ENCODE assay signal across 31 cellular contexts in the genomic region with DNA sequence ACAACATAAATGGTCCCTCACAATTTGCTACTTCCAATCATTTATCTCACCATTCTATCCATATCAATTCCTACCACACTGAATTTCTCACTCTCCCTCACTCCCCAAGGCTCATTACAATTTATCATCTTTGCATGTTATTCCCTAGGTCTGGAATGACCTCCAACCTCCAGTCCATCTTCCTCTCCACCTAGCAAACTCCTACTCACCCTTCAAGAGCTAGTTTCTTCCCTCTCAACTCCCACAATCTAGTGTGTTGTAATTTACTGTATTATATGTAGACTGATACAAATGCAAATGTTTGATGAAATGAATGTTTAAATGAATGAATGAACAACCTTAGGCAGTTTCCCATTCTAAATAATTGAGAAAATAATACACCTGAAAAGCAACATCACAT. TPM values are rescaled to one million over a fixed set of nuclear protein-coding genes. Genes with fewer than 3 reads are reported as not detected.
DNase-seq lines count a peak whose midpoint lies in the region; ATAC-seq and TF ChIP-seq lines count a peak whose summit lies in the region.
"Had no signal": no experiment of that assay in that cellular context is flagged by ENCODE, and none has a peak within 500 bp of the region (broad histone marks: within the 10 kb centered on the region; RNA-seq: fewer than 3 reads in every experiment).

No MANE protein-coding gene starts in this region.

- peak overlapping the region; percentile 24 for H3K27ac Mint-ChIP-seq in activated T-cell treated with anti-CD3 and anti-CD28 coated beads, Interleukin-2, amount 50 U/mL, for 24 hours
- H3K27ac Mint-ChIP-seq in WTC11: peak overlapping the region; percentile 13; the same call in 1 of the 2 replicates
- peak overlapping the region in 9 of 10 donors; percentile 27 to 76 (median 68) for H3K27ac Mint-ChIP-seq in naive thymus-derived CD8-positive, alpha-beta T cell
- H3K27ac Mint-ChIP-seq: mesothelial cell of epicardium, natural killer cell had no signal

- POLR2A ChIA-PET in WTC11 (lab: Charles Lee): no interaction called here
- POLR2A ChIA-PET in naive thymus-derived CD8-positive, alpha-beta T cell (lab: Charles Lee): no interaction called here

- H3K36me3 ChIP-seq in DOHH2 (ENCODE audit: control insufficient read depth, low read length): peaks cover 30% of the 10 kb centered on the region
- H3K36me3 ChIP-seq: adrenal gland had no signal

- peaks cover 47% of the 10 kb centered on the region for H3K4me1 Mint-ChIP-seq in activated T-cell treated with anti-CD3 and anti-CD28 coated beads, Interleukin-2, amount 50 U/mL, for 24 hours (ENCODE audit: low read depth)
- H3K4me1 Mint-ChIP-seq in activated T-cell treated with anti-CD3 and anti-CD28 coated beads, Interleukin-2, amount 50 U/mL, for 4 hours (ENCODE audit: low read depth): peaks cover 41% of the 10 kb centered on the region
- H3K4me1 Mint-ChIP-seq in WTC11: peaks cover 24% of the 10 kb centered on the region
- peaks cover 21 to 58% (median 41%) of the 10 kb centered on the region in 4 donors for H3K4me1 Mint-ChIP-seq in naive thymus-derived CD8-positive, alpha-beta T cell

- peaks cover 12% of the 10 kb centered on the region for H3F3A ChIP-seq in DOHH2 (ENCODE audit: control insufficient read depth, insufficient read depth)

- peaks cover 35% of the 10 kb centered on the region for H3K4me1 ChIP-seq in DOHH2 (ENCODE audit: control insufficient read depth, low read length)

- H3K4me2 ChIP-seq in DOHH2 (ENCODE audit: low read length): peak overlapping the region; percentile 96; the same call in 1 of the 2 replicates

- no peak for DNase-seq in activated T-cell treated with anti-CD3 and anti-CD28 coated beads, Interleukin-2, amount 50 U/mL, for 24 hours
- DNase-seq in activated T-cell treated with anti-CD3 and anti-CD28 coated beads, Interleukin-2, amount 50 U/mL, for 4 hours: no peak
- DNase-seq in WTC11 (ENCODE audit: low spot score) (no peak), GM20000 (ENCODE audit: low spot score) (no peak), RPMI8226 (no peak)
- DNase-seq in naive thymus-derived CD8-positive, alpha-beta T cell: no peak
- DNase-seq: activated CD4-positive, alpha-beta T cell treated with anti-CD3 and anti-CD28 coated beads, Interleukin-2, amount 50 U/mL, for 48 hours; activated CD8-positive, alpha-beta memory T cell treated with anti-CD3 and anti-CD28 coated beads, Interleukin-2, amount 50 U/mL, for 48 hours; activated effector memory CD4-positive, alpha-beta T cell treated with anti-CD3 and anti-CD28 coated beads, Interleukin-2, amount 50 U/mL, for 16 hours; adrenal gland; AML-193; COR-L47; DMS53; effector CD8-positive, alpha-beta T cell; GDM1; KG1; natural killer cell; NCI-H1436 treated with DMSO at 0.1 percent for 48 hours; NCI-H2107; NCI-H446; NCI-H82; T1000; trophoblast cell had no signal

- H3K27me3 Mint-ChIP-seq in activated T-cell treated with anti-CD3 and anti-CD28 coated beads, Interleukin-2, amount 50 U/mL, for 24 hours: no peaks in the 10 kb centered on the region
- no peaks in the 10 kb centered on the region for H3K27me3 Mint-ChIP-seq in activated T-cell treated with anti-CD3 and anti-CD28 coated beads, Interleukin-2, amount 50 U/mL, for 4 hours (ENCODE audit: low read depth)
- H3K27me3 Mint-ChIP-seq in WTC11 (ENCODE audit: low read depth): no peaks in the 10 kb centered on the region
- H3K27me3 Mint-ChIP-seq in naive thymus-derived CD8-positive, alpha-beta T cell: no peaks in the 10 kb centered on the region

- peaks cover 9% of the 10 kb centered on the region; the same call in 1 of the 2 replicates for H3K9me3 ChIP-seq in DOHH2 (ENCODE audit: control insufficient read depth, insufficient read depth, low read length)
- H3K9me3 ChIP-seq: adrenal gland had no signal

- H3K4me3 ChIP-seq in DOHH2 (ENCODE audit: low read length): no peak overlapping the region
- H3K4me3 ChIP-seq: adrenal gland had no signal

- no peak overlapping the region for H3K4me3 Mint-ChIP-seq in activated T-cell treated with anti-CD3 and anti-CD28 coated beads, Interleukin-2, amount 50 U/mL, for 24 hours
- no peak overlapping the region for H3K4me3 Mint-ChIP-seq in activated T-cell treated with anti-CD3 and anti-CD28 coated beads, Interleukin-2, amount 50 U/mL, for 4 hours
- no peak overlapping the region for H3K4me3 Mint-ChIP-seq in WTC11
- peak overlapping the region; percentile 4 to 49 (median 20) for H3K4me3 Mint-ChIP-seq in naive thymus-derived CD8-positive, alpha-beta T cell
- H3K4me3 Mint-ChIP-seq: mesothelial cell of epicardium, natural killer cell had no signal

- no peaks in the 10 kb centered on the region for H3K9me2 ChIP-seq in DOHH2 (replicated peaks; ENCODE audit: control insufficient read depth, low read length)

- no peak overlapping the region for H3K27ac ChIP-seq in DOHH2 (ENCODE audit: low read depth, low read length)
- H3K27ac ChIP-seq: RWPE1 had no signal

- CTCF ChIA-PET in WTC11 (lab: Charles Lee): interaction anchor here (0.6 kb wide), 2 partner anchors 10 to 137 kb away, joined by 3 to 4 read pairs; no protein-coding TSS in a partner anchor

- H4K20me1 ChIP-seq in DOHH2 (ENCODE audit: control insufficient read depth, insufficient read depth, low read depth, low read length): peaks cover 10% of the 10 kb centered on the region

- ATAC-seq in activated T-cell treated with anti-CD3 and anti-CD28 coated beads, Interleukin-2, amount 50 U/mL, for 4 hours: no peak
- ATAC-seq in WTC11 (no peak), GM21515 (IDR thresholded peaks at IDR 0.05; ENCODE audit: unreplicated experiment) (no peak)
- ATAC-seq in naive thymus-derived CD8-positive, alpha-beta T cell: no peak
- ATAC-seq: HCT116, left lobe of liver, natural killer cell had no signal

- peaks cover 2% of the 10 kb centered on the region for H3K9me3 Mint-ChIP-seq in activated T-cell treated with anti-CD3 and anti-CD28 coated beads, Interleukin-2, amount 50 U/mL, for 24 hours
- peaks cover 2% of the 10 kb centered on the region for H3K9me3 Mint-ChIP-seq in activated T-cell treated with anti-CD3 and anti-CD28 coated beads, Interleukin-2, amount 50 U/mL, for 4 hours
- peaks cover 4% of the 10 kb centered on the region for H3K9me3 Mint-ChIP-seq in WTC11
- peaks cover 0 to 4% (median 0%) of the 10 kb centered on the region in 9 donors for H3K9me3 Mint-ChIP-seq in naive thymus-derived CD8-positive, alpha-beta T cell
- H3K9me3 Mint-ChIP-seq: natural killer cell had no signal

- TF ChIP-seq CTCF in DOHH2 (IDR thresholded peaks at IDR 0.05; ENCODE audit: low read depth, low read length, poor library complexity, severe bottlenecking): no peak
- no peak for TF ChIP-seq CTCF in WTC11 (IDR thresholded peaks at IDR 0.05)
- no peak for TF ChIP-seq CTCF in GM20000 (IDR thresholded peaks at IDR 0.05; ENCODE audit: extremely low read depth, missing control alignments)

- no peaks in the 10 kb centered on the region for H3K27me3 ChIP-seq in DOHH2 (ENCODE audit: control insufficient read depth, low read length)
- H3K27me3 ChIP-seq: adrenal gland had no signal

- peaks cover 28% of the 10 kb centered on the region for H3K36me3 Mint-ChIP-seq in activated T-cell treated with anti-CD3 and anti-CD28 coated beads, Interleukin-2, amount 50 U/mL, for 24 hours (ENCODE audit: low read depth)
- peaks cover 7% of the 10 kb centered on the region for H3K36me3 Mint-ChIP-seq in activated T-cell treated with anti-CD3 and anti-CD28 coated beads, Interleukin-2, amount 50 U/mL, for 4 hours (ENCODE audit: insufficient read depth)
- H3K36me3 Mint-ChIP-seq in WTC11: peaks cover 9% of the 10 kb centered on the region
- H3K36me3 Mint-ChIP-seq in naive thymus-derived CD8-positive, alpha-beta T cell: peaks cover 5 to 15% (median 11%) of the 10 kb centered on the region in 3 donors
- H3K36me3 Mint-ChIP-seq: natural killer cell had no signal

- peaks cover 91% of the 10 kb centered on the region for H3K79me2 ChIP-seq in DOHH2 (ENCODE audit: control insufficient read depth, low read length)

TF ChIP-seq in WTC11, 78 proteins besides CTCF, POLR2A, EP300 and RAD21 (continues in another document):
- no peak for TF ChIP-seq ZBTB21 (CRISPR knock-in tag; IDR thresholded peaks at IDR 0.05; ENCODE audit: borderline replicate concordance)
- TF ChIP-seq ZNF232 (CRISPR knock-in tag; IDR thresholded peaks at IDR 0.05): no peak
- TF ChIP-seq FOXP1 (CRISPR knock-in tag; IDR thresholded peaks at IDR 0.05; ENCODE audit: borderline replicate concordance): no peak
- no peak for TF ChIP-seq FOXJ3 (CRISPR knock-in tag; IDR thresholded peaks at IDR 0.05; ENCODE audit: borderline replicate concordance)
- no peak for TF ChIP-seq NR1H2 (CRISPR knock-in tag; IDR thresholded peaks at IDR 0.05)

RNA-seq across cellular contexts. Expression of gene TUT4, which starts 3.6 kb away (rescaled TPM):
- total RNA-seq in activated T-cell treated with anti-CD3 and anti-CD28 coated beads, Interleukin-2, amount 50 U/mL, for 4 hours: 10 to 100 TPM; 36.7 to 37.7 (median 36.8) TPM
- 57.4 to 63.6 TPM (median 63.3 TPM) in 3 replicates for total RNA-seq in WTC11 (2021)
- total RNA-seq in naive thymus-derived CD8-positive, alpha-beta T cell: 100 to 1,000 TPM; 171 to 178 TPM
- 10 to 100 TPM; 31.6 to 40.9 (median 32.7) TPM for polyA plus RNA-seq in naive thymus-derived CD8-positive, alpha-beta T cell

RNA-seq across cellular contexts. Expression of gene GPX7, which starts 52.9 kb away (rescaled TPM):
- 10 to 100 TPM; 18.6 to 20.0 (median 19.1) TPM for total RNA-seq in activated T-cell treated with anti-CD3 and anti-CD28 coated beads, Interleukin-2, amount 50 U/mL, for 4 hours
- total RNA-seq in WTC11 (2021): 9.9 to 13.9 TPM (median 13.1 TPM) in 3 replicates
- total RNA-seq in naive thymus-derived CD8-positive, alpha-beta T cell: 10 to 100 TPM; 25.0 to 30.4 TPM
- 10 to 100 TPM; 30.2 to 34.5 (median 30.3) TPM for polyA plus RNA-seq in naive thymus-derived CD8-positive, alpha-beta T cell
- total RNA-seq: A172, HT1080 had no signal

Comparison
In these comparisons a context has a peak if more than half of its experiments do, and no peak if none do; other contexts are left out.
1. H3K27ac Mint-ChIP-seq: peak in every context shown above with its lines; median percentile 68 in naive thymus-derived CD8-positive, alpha-beta T cell; 24 in activated T-cell treated with anti-CD3 and anti-CD28 coated beads, Interleukin-2, amount 50 U/mL, for 24 hours; 13 in WTC11.
2. H3K4me3 Mint-ChIP-seq: peak in naive thymus-derived CD8-positive, alpha-beta T cell (10 of 10); none in activated T-cell treated with anti-CD3 and anti-CD28 coated beads, Interleukin-2, amount 50 U/mL, for 24 hours (single experiment), activated T-cell treated with anti-CD3 and anti-CD28 coated beads, Interleukin-2, amount 50 U/mL, for 4 hours (single experiment) and WTC11 (single experiment).